Comparison of ENCODE assay signal across 1 cellular context in genomic region chrX:130793966-130794365, GRCh38.
TF ChIP-seq lines count a peak whose summit lies in the region.

No MANE protein-coding gene starts in this region.

TF ChIP-seq in HepG2, 621 proteins besides CTCF, POLR2A, EP300 and RAD21 (continued from another document):
- TF ChIP-seq BCL3 (CRISPR knock-in tag; IDR thresholded peaks at IDR 0.05) (no peak), MBNL3 (CRISPR knock-in tag; conservative IDR thresholded peaks at IDR 0.05) (no peak), JUN (CRISPR knock-in tag; IDR thresholded peaks at IDR 0.05) (no peak)
